Comparison of ENCODE assay signal across 23 cellular contexts in the genomic region with DNA sequence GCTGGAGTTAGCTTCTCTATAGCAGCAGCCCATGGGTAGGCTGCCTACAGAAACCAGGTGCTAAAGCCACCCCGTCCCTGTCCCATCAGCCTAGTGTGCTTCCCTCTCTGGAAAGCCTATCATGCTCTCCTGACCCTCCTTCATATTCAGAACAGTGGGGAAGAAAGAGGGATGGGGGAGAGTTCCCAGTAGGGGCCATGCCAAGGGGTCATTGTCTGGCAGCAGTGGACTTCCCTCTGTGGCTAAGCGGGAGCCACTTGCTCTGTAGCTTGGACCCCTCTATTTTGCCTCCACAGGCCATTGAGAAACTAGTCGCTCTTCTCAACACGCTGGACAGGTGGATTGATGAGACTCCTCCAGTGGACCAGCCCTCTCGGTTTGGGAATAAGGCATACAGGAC.
"Had no signal": no experiment of that assay in that cellular context is flagged by ENCODE, and none has a peak within 500 bp of the region (broad histone marks: within the 10 kb centered on the region; RNA-seq: fewer than 3 reads in every experiment).

No MANE protein-coding gene starts in this region.

- H3K4me1 ChIP-seq: vagina had no signal

- H3K4me3 ChIP-seq: esophagus squamous epithelium, heart left ventricle, hepatocyte, lung, right lobe of liver, stomach, thyroid gland, vagina had no signal

- H3K27me3 ChIP-seq: esophagus squamous epithelium, heart left ventricle, hepatocyte, right lobe of liver, stomach, thyroid gland, vagina had no signal

- H3K9ac ChIP-seq: parathyroid adenoma had no signal

- H3K4me3 Mint-ChIP-seq: dendritic cell treated with granulocyte-macrophage colony-stimulating factor and Interleukin-4, amounts not matched to agents 40 ng/mL and 50 ng/mL, for 4 days; memory B cell; natural killer cell had no signal

- H3K4me2 ChIP-seq: hepatocyte had no signal

- H3K27ac Mint-ChIP-seq: dendritic cell treated with granulocyte-macrophage colony-stimulating factor and Interleukin-4, amounts not matched to agents 40 ng/mL and 50 ng/mL, for 4 days; memory B cell; natural killer cell; progenitor cell of endocrine pancreas had no signal

- ATAC-seq: heart left ventricle, left lobe of liver, natural killer cell, right lobe of liver had no signal

- H3K9me3 Mint-ChIP-seq: dendritic cell treated with granulocyte-macrophage colony-stimulating factor and Interleukin-4, amounts not matched to agents 40 ng/mL and 50 ng/mL, for 4 days; memory B cell; natural killer cell had no signal

- H3K79me2 ChIP-seq: hepatocyte had no signal

- H2AFZ ChIP-seq: hepatocyte, parathyroid adenoma had no signal

- H3K27ac ChIP-seq: esophagus squamous epithelium, heart left ventricle, hepatocyte, parathyroid adenoma, right lobe of liver, stomach, thyroid gland, vagina had no signal

- DNase-seq: effector CD8-positive, alpha-beta T cell; erythroblast; esophagus squamous epithelium; foreskin melanocyte; heart left ventricle; kidney; natural killer cell; right lobe of liver; small intestine; stimulated activated CD4-positive, alpha-beta T cell treated with anti-CD3 and anti-CD28 coated beads, Interleukin-15, amount 100 ng/mL, for 24 hours; stimulated activated CD4-positive, alpha-beta T cell treated with anti-CD3 and anti-CD28 coated beads, Interleukin-2, amount 100 ng/mL, for 48 hours; stimulated activated naive CD4-positive, alpha-beta T cell treated with Interleukin-2 at 50 U/mL for 16 hours; stomach; thyroid gland; trophoblast cell had no signal

- H3K9me3 ChIP-seq: esophagus squamous epithelium, heart left ventricle, right lobe of liver, stomach, thyroid gland, vagina had no signal

- H3K27me3 Mint-ChIP-seq: dendritic cell treated with granulocyte-macrophage colony-stimulating factor and Interleukin-4, amounts not matched to agents 40 ng/mL and 50 ng/mL, for 4 days; memory B cell; progenitor cell of endocrine pancreas had no signal
